ENCODE assay signal across 22 cellular contexts in genomic region chr16:69508033-69508432, GRCh38. TPM values are rescaled to one million over a fixed set of nuclear protein-coding genes. Genes with fewer than 3 reads are reported as not detected.
A peak's percentile ranks its signal among the peaks of the same experiment; 100 is the strongest.
DNase-seq lines count a peak whose midpoint lies in the region; ATAC-seq, FAIRE-seq and TF ChIP-seq lines count a peak whose summit lies in the region.
"Had no signal": no experiment of that assay in that cellular context is flagged by ENCODE, and none has a peak within 500 bp of the region (broad histone marks: within the 10 kb centered on the region; RNA-seq: fewer than 3 reads in every experiment).

No MANE protein-coding gene starts in this region.

- H3K23me2 ChIP-seq in H9 (ENCODE audit: insufficient read length, low read depth, low read length, poor library complexity, severe bottlenecking): no peaks in the 10 kb centered on the region

- no peak overlapping the region for H4K91ac ChIP-seq in H9 (ENCODE audit: insufficient read length, low read depth, low read length)

- no peak overlapping the region for H2BK120ac ChIP-seq in H9 (ENCODE audit: low read depth, low read length, poor library complexity, severe bottlenecking)

- CTCF ChIA-PET in K562 (lab: Yijun Ruan, JAX; ENCODE audit: low intra/inter-chr PET ratio): no interaction called here

- H4K8ac ChIP-seq in H9 (replicated peaks; ENCODE audit: insufficient read length, low read depth, low read length): no peak overlapping the region

- H3K36me3 ChIP-seq in K562 (ENCODE audit: control insufficient read depth, insufficient read depth, low read length): no peaks in the 10 kb centered on the region
- no peaks in the 10 kb centered on the region for H3K36me3 ChIP-seq in keratinocyte (ENCODE audit: control insufficient read depth in 2 of 2, extremely low read depth in 1 of 2, insufficient read depth in 2 of 2, low read length in 2 of 2)
- H3K36me3 ChIP-seq in upper lobe of left lung: no peaks in the 10 kb centered on the region
- H3K36me3 ChIP-seq: BE2C; BLaER1 treated with 17β-estradiol and CSF1 and Interleukin-3, amounts not matched to agents 10 nM and 100 nM; HAP-1 had no signal

- no peaks in the 10 kb centered on the region; the same call in 1 of the 2 replicates for H3K4me1 ChIP-seq in H9 (ENCODE audit: insufficient read depth, low read length)
- H3K4me1 ChIP-seq in K562 (replicated peaks in 1 of 2; ENCODE audit: control insufficient read depth in 2 of 2, insufficient read depth in 2 of 2, low read length in 2 of 2): no peaks in the 10 kb centered on the region
- H3K4me1 ChIP-seq in keratinocyte (ENCODE audit: control insufficient read depth, extremely low read depth, insufficient read depth, low read length): peaks cover 8% of the 10 kb centered on the region
- H3K4me1 ChIP-seq in upper lobe of left lung: no peaks in the 10 kb centered on the region
- H3K4me1 ChIP-seq: A549, BE2C, HAP-1 had no signal

- intact Hi-C loops in K562 (cut with micrococcal nuclease): no loop called here

- TF ChIP-seq CTCF in H9 (conservative IDR thresholded peaks at IDR 0.05) (no peak), K562 (IDR thresholded peaks at IDR 0.05 in 2 of 3, conservative IDR thresholded peaks at IDR 0.05 in 1 of 3; ENCODE audit: insufficient read depth in 2 of 3, low read depth in 1 of 3, low read length in 3 of 3) (no peak), keratinocyte (optimal IDR thresholded peaks at IDR 0.05 in 1 of 3, IDR thresholded peaks at IDR 0.05 in 1 of 3, conservative IDR thresholded peaks at IDR 0.05 in 1 of 3; ENCODE audit: extremely low read depth in 1 of 3, insufficient read depth in 2 of 3, low read length in 3 of 3) (no peak), upper lobe of left lung (IDR thresholded peaks at IDR 0.05) (no peak), D721Med (IDR thresholded peaks at IDR 0.05; ENCODE audit: insufficient read depth, missing control alignments) (no peak)

- no peaks in the 10 kb centered on the region for H4K20me1 ChIP-seq in H9 (ENCODE audit: control insufficient read depth, insufficient read depth, insufficient read length)
- no peaks in the 10 kb centered on the region for H4K20me1 ChIP-seq in K562 (replicated peaks; ENCODE audit: control insufficient read depth, insufficient read depth, low read length)
- H4K20me1 ChIP-seq in keratinocyte (ENCODE audit: control insufficient read depth, extremely low read depth, insufficient read depth, low read length): no peaks in the 10 kb centered on the region
- H4K20me1 ChIP-seq: BLaER1 treated with 17β-estradiol and CSF1 and Interleukin-3, amounts not matched to agents 10 nM and 100 nM had no signal

- H3K14ac ChIP-seq in H9 (ENCODE audit: insufficient read depth, low read length): no peak overlapping the region

- H3K27ac Mint-ChIP-seq in H9: no peak overlapping the region
- H3K27ac Mint-ChIP-seq: CD14-positive monocyte; CD4-positive, alpha-beta memory T cell had no signal

- no peaks in the 10 kb centered on the region for H3K36me3 Mint-ChIP-seq in H9 (ENCODE audit: insufficient read depth in 1 of 3, low read depth in 3 of 3)
- H3K36me3 Mint-ChIP-seq: CD14-positive monocyte; CD4-positive, alpha-beta memory T cell had no signal

- dilution Hi-C loops in keratinocyte (cut with MboI; ENCODE audit: extremely low pct_ligation_motif_present, low sequenced_read_pairs): no loop called here

- H3K4me3 Mint-ChIP-seq in H9: no peak overlapping the region
- H3K4me3 Mint-ChIP-seq: CD4-positive, alpha-beta memory T cell had no signal

- TF ChIP-seq POLR2A in K562 (conservative IDR thresholded peaks at IDR 0.05): no peak
- no peak for TF ChIP-seq POLR2A in upper lobe of left lung (IDR thresholded peaks at IDR 0.05)

- BruUV-seq in K562 (replicated peaks; lab: Mats Ljungman, UMichigan): no TSS peak

- no peaks in the 10 kb centered on the region for H3K27me3 Mint-ChIP-seq in H9 (ENCODE audit: low read depth)

- ATAC-seq in K562 (no peak), upper lobe of left lung (ENCODE audit: low FRiP score in 2 of 2) (no peak), HG03196 (IDR thresholded peaks at IDR 0.05; ENCODE audit: unreplicated experiment) (no peak)
- ATAC-seq: A549 had no signal

- H4K5ac ChIP-seq in H9 (ENCODE audit: insufficient read length, low read depth, low read length): no peak overlapping the region

- H3K4me2 ChIP-seq in H9 (ENCODE audit: insufficient read depth, insufficient read length, low read length): no peak overlapping the region
- no peak overlapping the region for H3K4me2 ChIP-seq in K562 (ENCODE audit: insufficient read depth, low read length)
- no peak overlapping the region for H3K4me2 ChIP-seq in keratinocyte (ENCODE audit: control insufficient read depth, extremely low read depth, insufficient read depth, low read depth, low read length)
- H3K4me2 ChIP-seq: A549; BLaER1 treated with 17β-estradiol and CSF1 and Interleukin-3, amounts not matched to agents 10 nM and 100 nM had no signal

- no peak overlapping the region for H3K4ac ChIP-seq in H9 (ENCODE audit: low read depth, low read length)

- H2BK15ac ChIP-seq in H9 (ENCODE audit: low read depth, low read length): no peak overlapping the region

- no peak overlapping the region for H3K56ac ChIP-seq in H9 (ENCODE audit: insufficient read length, low read depth, low read length)

- no peak overlapping the region for H2BK20ac ChIP-seq in H9 (ENCODE audit: low read depth, low read length, poor library complexity, severe bottlenecking)

- TF ChIP-seq EP300 in K562 (IDR thresholded peaks at IDR 0.05; ENCODE audit: low read length): no peak
- TF ChIP-seq EP300 in upper lobe of left lung (IDR thresholded peaks at IDR 0.05): no peak

- in situ Hi-C loops in K562 (cut with MboI): no loop called here

- no CpG with 5 or more reads among the region's 2 CpGs for WGBS in H9 (ENCODE audit: extremely low coverage, insufficient read length, low lambda C conversion rate)
- 13% methylated on average over 2 of the region's 2 CpGs for WGBS in K562 (ENCODE audit: insufficient coverage, low coverage, missing lambda C conversion rate)
- 94 to 97% methylated on average over 2 of the region's 2 CpGs for WGBS in upper lobe of left lung, 2 donors

- FAIRE-seq in K562 (lab: Jason Lieb, UNC) (no peak), keratinocyte (lab: Jason Lieb, UNC) (no peak), D721Med (lab: Jason Lieb, UNC) (no peak)
- FAIRE-seq: A549, G401.6, GM12892 had no signal

- no peak overlapping the region for H2BK12ac ChIP-seq in H9 (ENCODE audit: insufficient read length, low read depth, low read length)

- H3K27me3 ChIP-seq in H9 (ENCODE audit: insufficient read depth, low read length) (no peaks in the 10 kb centered on the region), K562 (ENCODE audit: control insufficient read depth in 2 of 2, insufficient read depth in 2 of 2, low read length in 2 of 2) (peaks cover 0 to 6% of the 10 kb centered on the region in 2 experiments; a peak in 1 of 5 replicates), keratinocyte (ENCODE audit: control insufficient read depth, extremely low read depth, insufficient read depth, low read length) (no peaks in the 10 kb centered on the region), upper lobe of left lung (no peaks in the 10 kb centered on the region)
- H3K27me3 ChIP-seq: BE2C had no signal

- H3T11ph ChIP-seq in H9 (ENCODE audit: low read length): no peak overlapping the region

- no peak overlapping the region for H2BK5ac ChIP-seq in H9 (ENCODE audit: insufficient read length, low read length)

- no peak overlapping the region for H3K23ac ChIP-seq in H9 (ENCODE audit: insufficient read length, low read depth, low read length)

- no peaks in the 10 kb centered on the region for H3K79me2 ChIP-seq in H9 (ENCODE audit: insufficient read depth, low read length)
- no peaks in the 10 kb centered on the region for H3K79me2 ChIP-seq in K562 (ENCODE audit: control insufficient read depth, insufficient read depth, low read length)
- no peaks in the 10 kb centered on the region for H3K79me2 ChIP-seq in keratinocyte (ENCODE audit: control insufficient read depth, insufficient read depth, low read length)

- no peaks in the 10 kb centered on the region for H3K9me1 ChIP-seq in K562 (ENCODE audit: control insufficient read depth, insufficient read depth, low read length)
- H3K9me1 ChIP-seq in keratinocyte (ENCODE audit: control insufficient read depth, extremely low read depth, insufficient read depth, low read length): no peaks in the 10 kb centered on the region

- no peak overlapping the region for H3K18ac ChIP-seq in H9 (ENCODE audit: insufficient read length, low read depth, low read length)

- no peak overlapping the region for H2AK5ac ChIP-seq in H9 (ENCODE audit: insufficient read length, low read length)

- DNase-seq in H9 (no peak), K562 (ENCODE audit: extremely low read depth in 1 of 4, low spot score in 3 of 4) (no peak), keratinocyte (ENCODE audit: low read depth, low spot score) (no peak), CD1c-positive myeloid dendritic cell (ENCODE audit: extremely low spot score) (no peak), upper lobe of left lung (no peak), D721Med (ENCODE audit: insufficient read length, low spot score) (no peak)
- DNase-seq: 8988T; ACHN; AML-193; BE2C; Calu3; CD4-positive, alpha-beta memory T cell; COR-L47; DMS153; DND-41 had no signal

- H3K9ac ChIP-seq in H9 (ENCODE audit: extremely low read depth, insufficient read length, low read length) (no peak overlapping the region), K562 (ENCODE audit: insufficient read depth in 1 of 2, low read depth in 2 of 2, low read length in 2 of 2) (no peak overlapping the region), keratinocyte (ENCODE audit: control insufficient read depth, extremely low read depth, insufficient read depth, low read length) (no peak overlapping the region)
- H3K9ac ChIP-seq: BLaER1 treated with 17β-estradiol and CSF1 and Interleukin-3, amounts not matched to agents 10 nM and 100 nM had no signal

- H2AFZ ChIP-seq in H9 (ENCODE audit: low read length): peak overlapping the region; percentile 85
- no peak overlapping the region for H2AFZ ChIP-seq in K562 (ENCODE audit: low read depth, low read length)
- peak overlapping the region; percentile 2 for H2AFZ ChIP-seq in keratinocyte (ENCODE audit: control insufficient read depth, low read length)

- no peaks in the 10 kb centered on the region for H3K79me1 ChIP-seq in H9 (ENCODE audit: insufficient read depth, low read depth, low read length, poor library complexity, severe bottlenecking)

- POLR2A ChIA-PET in K562 (lab: Yijun Ruan, JAX): no interaction called here

- H3K4me3 ChIP-seq in K562 (no peak overlapping the region), keratinocyte (ENCODE audit: control insufficient read depth in 2 of 3, extremely low read depth in 1 of 3, insufficient read depth in 2 of 3, low read depth in 1 of 3, low read length in 3 of 3) (no peak overlapping the region), upper lobe of left lung (no peak overlapping the region)
- H3K4me3 ChIP-seq: A549; BLaER1 treated with 17β-estradiol and CSF1 and Interleukin-3, amounts not matched to agents 10 nM and 100 nM; HAP-1 had no signal

- H3K9me3 Mint-ChIP-seq in H9: no peaks in the 10 kb centered on the region
- H3K9me3 Mint-ChIP-seq: CD4-positive, alpha-beta memory T cell had no signal

- H3K4me1 Mint-ChIP-seq in H9: 0 out of 4 replicates have a peak, but pooled peaks cover 0 to 2% of the 10 kb centered on the region in 2 experiments
- H3K4me1 Mint-ChIP-seq: CD4-positive, alpha-beta memory T cell had no signal

- TF ChIP-seq RAD21 in K562 (CRISPR knock-in tag; conservative IDR thresholded peaks at IDR 0.05 in 1 of 2, IDR thresholded peaks at IDR 0.05 in 1 of 2): no peak

- H3K9me3 ChIP-seq in H9 (ENCODE audit: control insufficient read depth, low read depth, low read length) (no peaks in the 10 kb centered on the region), K562 (replicated peaks; ENCODE audit: control insufficient read depth, insufficient read depth, low read depth, low read length) (no peaks in the 10 kb centered on the region), keratinocyte (ENCODE audit: control insufficient read depth, low read depth, low read length) (no peaks in the 10 kb centered on the region), upper lobe of left lung (no peaks in the 10 kb centered on the region)
- H3K9me3 ChIP-seq: A549, BE2C, HAP-1 had no signal

- H3K27ac ChIP-seq in H9 (ENCODE audit: insufficient read length, low read depth, low read length) (no peak overlapping the region), K562 (ENCODE audit: extremely low read depth, low read depth, low read length) (no peak overlapping the region), keratinocyte (ENCODE audit: control insufficient read depth, insufficient read depth, low read length) (no peak overlapping the region), upper lobe of left lung (no peak overlapping the region)
- H3K27ac ChIP-seq: A549; BLaER1 treated with 17β-estradiol and CSF1 and Interleukin-3, amounts not matched to agents 10 nM and 100 nM had no signal

RNA-seq across cellular contexts. Expression of gene NFAT5, which starts 57.7 kb away (rescaled TPM):
- total RNA-seq in H9 (2021) (16.7 and 21.0 TPM in 2 replicates), K562 (2014; rRNA removed) (4.3 and 6.9 TPM in 2 replicates), K562 (2014; rRNA removed; fragmentation: Illumina TruSeq; extraction: Trizol) (11.1 and 12.4 TPM in 2 replicates), K562 (2015; rRNA removed; fragmentation: Illumina TruSeq; extraction: Trizol) (15.2 and 15.3 TPM in 2 replicates), K562 (2021) (15.1 and 17.3 TPM in 2 replicates), upper lobe of left lung (10 to 100 TPM; 36.0 to 80.7 (median 50.4) TPM)
- total RNA-seq in K562 (2011; cell fraction: chromatin; rRNA removed; ENCODE audit: low replicate concordance): 50.5 and 147 TPM in 2 replicates
- total RNA-seq in K562 (2011; cell fraction: nucleolus; rRNA removed): 18.5 and 31.5 TPM in 2 replicates
- total RNA-seq in K562 (2011; cell fraction: nucleoplasm; rRNA removed): 46.2 and 74.0 TPM in 2 replicates
- polyA plus RNA-seq in K562 (2011; rRNA removed) (20.5 and 20.7 TPM in 2 replicates), K562 (2014; fragmentation: Illumina TruSeq; extraction: Trizol) (12.2 and 13.4 TPM in 2 replicates), K562 (2014; fragmentation: Nextera tagmentation; extraction: Ambion mirVana) (1 to 10 TPM in 1 of 2 experiments, under 1 TPM in 1; 0.78 to 1.6 TPM), K562 (2014; rRNA removed) (8.6 and 8.8 TPM in 2 replicates), keratinocyte (21.2 to 24.9 TPM (median 23.1 TPM) in 3 replicates)
- 7.0 and 8.9 TPM in 2 replicates for polyA plus RNA-seq in K562 (2011; cell fraction: cytosol; rRNA removed)
- 21.7 and 33.1 TPM in 2 replicates for polyA plus RNA-seq in K562 (2011; cell fraction: nucleus; rRNA removed)
- 4.5 and 4.7 TPM in 2 replicates for polyA plus RNA-seq in K562 (2012)
- 66.5 and 69.2 TPM in 2 replicates for polyA minus RNA-seq in K562 (2011; rRNA and poly(A)+ RNA removed)
- 20.5 and 22.2 TPM in 2 replicates for polyA minus RNA-seq in K562 (2011; cell fraction: cytosol; rRNA and poly(A)+ RNA removed)
- 21.0 and 32.2 TPM in 2 replicates for polyA minus RNA-seq in K562 (2011; cell fraction: nucleus; rRNA and poly(A)+ RNA removed)
- 41.5 TPM for polyA plus RNA-seq in keratinocyte (2011; ENCODE audit: low read depth)
- polyA plus RNA-seq in keratinocyte (2011; cell fraction: cytosol; rRNA removed): 4.4 and 9.4 TPM in 2 replicates
- 56.9 and 59.9 TPM in 2 replicates for polyA plus RNA-seq in keratinocyte (2011; cell fraction: nucleus; rRNA removed)
- polyA plus RNA-seq in keratinocyte (2012; ENCODE audit: low replicate concordance): 6.6 and 16.2 TPM in 2 replicates
- polyA minus RNA-seq in keratinocyte: 24.4 to 109 TPM (median 49.1 TPM) in 3 replicates
- polyA minus RNA-seq in keratinocyte (2011; cell fraction: cytosol; rRNA and poly(A)+ RNA removed): 14.4 TPM
- polyA minus RNA-seq in keratinocyte (2011; cell fraction: nucleus; rRNA and poly(A)+ RNA removed): 67.6 and 136 TPM in 2 replicates
